ENCODE assay signal across 16 cellular contexts in the genomic region with DNA sequence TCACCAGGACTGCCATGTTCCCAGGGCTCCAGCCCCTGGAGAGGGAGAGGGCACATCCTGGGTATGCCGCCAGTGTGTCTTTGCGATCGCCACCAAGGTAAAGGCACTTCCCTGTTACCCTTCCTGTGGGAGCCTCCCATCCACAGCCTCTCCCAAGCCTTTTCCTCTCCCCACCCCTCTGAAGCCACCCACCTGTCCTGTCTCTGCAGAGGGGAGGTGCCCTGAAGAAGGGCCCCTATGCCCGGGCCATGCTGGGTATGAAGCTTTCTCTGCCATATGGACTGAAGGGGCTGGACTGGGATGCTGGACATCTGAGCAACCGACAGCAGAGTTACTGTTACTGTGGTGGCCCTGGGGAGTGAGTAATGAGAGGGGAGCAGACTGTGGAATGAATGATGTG. TPM values are rescaled to one million over a fixed set of nuclear protein-coding genes. Genes with fewer than 3 reads are reported as not detected.
DNase-seq lines count a peak whose midpoint lies in the region; ATAC-seq, FAIRE-seq and TF ChIP-seq lines count a peak whose summit lies in the region.
"Had no signal": no experiment of that assay in that cellular context is flagged by ENCODE, and none has a peak within 500 bp of the region (broad histone marks: within the 10 kb centered on the region; RNA-seq: fewer than 3 reads in every experiment).

No MANE protein-coding gene starts in this region.

- H3K4me1 ChIP-seq in H1 (replicated peaks in 1 of 4; ENCODE audit: control insufficient read depth in 3 of 4, insufficient read depth in 4 of 4, low read length in 3 of 4) = peaks cover 0 to 20% (median 9%) of the 10 kb centered on the region in 4 experiments; a peak in 6 of 7 replicates

- no peak overlapping the region for H2BK12ac ChIP-seq in H1 (ENCODE audit: low read depth, low read length)

- no peak overlapping the region for H3K4me2 ChIP-seq in H1 (ENCODE audit: insufficient read depth in 1 of 2, low read depth in 2 of 2, low read length in 2 of 2)
- H3K4me2 ChIP-seq: smooth muscle cell had no signal

- no peaks in the 10 kb centered on the region for H3K27me3 ChIP-seq in H1 (replicated peaks in 1 of 4; ENCODE audit: control insufficient read depth in 3 of 4, extremely low read depth in 1 of 4, insufficient read depth in 3 of 4, low read length in 3 of 4)

- peaks cover 11 to 24% of the 10 kb centered on the region in 2 donors for H3K36me3 Mint-ChIP-seq in activated T-cell treated with anti-CD3 and anti-CD28 coated beads, Interleukin-2, amount 50 U/mL, for 72 hours (ENCODE audit: insufficient read depth in 2 of 2)
- H3K36me3 Mint-ChIP-seq in T-cell = peaks cover 35% of the 10 kb centered on the region
- peaks cover 21% of the 10 kb centered on the region for H3K36me3 Mint-ChIP-seq in osteocyte (ENCODE audit: unreplicated experiment)

- no peak overlapping the region for H3K4me3 Mint-ChIP-seq in activated T-cell treated with anti-CD3 and anti-CD28 coated beads, Interleukin-2, amount 50 U/mL, for 72 hours
- H3K4me3 Mint-ChIP-seq in T-cell = peak overlapping the region; percentile 32 to 94 (median 84)
- H3K4me3 Mint-ChIP-seq in osteocyte (ENCODE audit: unreplicated experiment) = no peak overlapping the region

- H2BK120ac ChIP-seq in H1 (replicated peaks; ENCODE audit: low read depth, low read length) = no peak overlapping the region

- 92% methylated on average over 5 of the region's 5 CpGs; no CpG with 5 or more reads in 1 of the 2 experiments for WGBS in H1 (ENCODE audit: extremely low coverage in 1 of 2, insufficient coverage in 1 of 2, insufficient read length in 1 of 2, insufficient replicate concordance in 2 of 2, low coverage in 1 of 2, low lambda C conversion rate in 2 of 2, missing lambda C conversion rate in 1 of 2), 2 experiments

- H3K36me3 ChIP-seq in H1 (ENCODE audit: control insufficient read depth in 2 of 4, insufficient read depth in 4 of 4, low read length in 3 of 4) = peaks cover 7 to 45% (median 30%) of the 10 kb centered on the region in 4 experiments; a peak in 7 of 8 replicates

- TF ChIP-seq EP300 in H1 (IDR thresholded peaks at IDR 0.05; ENCODE audit: borderline replicate concordance in 1 of 2, low read depth in 2 of 2, low read length in 2 of 2) = no peak

- no peak overlapping the region for H3K14ac ChIP-seq in H1 (ENCODE audit: insufficient read length)

- no peak overlapping the region for H3K4ac ChIP-seq in H1 (replicated peaks; ENCODE audit: insufficient read length, low read depth, low read length)

- ATAC-seq in activated T-cell treated with anti-CD3 and anti-CD28 coated beads, Interleukin-2, amount 50 U/mL, for 72 hours (replicated peaks in 1 of 2) = no peak
- no peak for ATAC-seq in T-cell (replicated peaks in 1 of 4)

- no peak overlapping the region for H3K18ac ChIP-seq in H1 (ENCODE audit: extremely low read depth, low read length)

- H3K79me1 ChIP-seq in H1 (ENCODE audit: low read depth, low read length) = peaks cover 9% of the 10 kb centered on the region; the same call in 1 of the 2 replicates

- no peak overlapping the region for H2AK5ac ChIP-seq in H1 (ENCODE audit: low read depth, low read length)

- H3K27ac Mint-ChIP-seq in activated T-cell treated with anti-CD3 and anti-CD28 coated beads, Interleukin-2, amount 50 U/mL, for 72 hours = peak overlapping the region; percentile 27
- H3K27ac Mint-ChIP-seq in T-cell = peak overlapping the region; percentile 78 to 83
- H3K27ac Mint-ChIP-seq in osteocyte (ENCODE audit: unreplicated experiment) = peak overlapping the region; percentile 6

- peaks cover 16% of the 10 kb centered on the region for H3K23me2 ChIP-seq in H1 (ENCODE audit: low read depth, low read length)

- no peak overlapping the region for H2AFZ ChIP-seq in H1 (ENCODE audit: low read length)
- H2AFZ ChIP-seq: parathyroid adenoma had no signal

- 0 out of 2 replicates have a peak overlapping the region, but pooled peaks have one; percentile 16 for H2BK5ac ChIP-seq in H1 (ENCODE audit: low read depth, low read length)

- H3K9me3 ChIP-seq in H1 (ENCODE audit: insufficient read depth in 2 of 2, low read depth in 1 of 2, low read length in 1 of 2) = no peaks in the 10 kb centered on the region

- no peak overlapping the region for H3K9ac ChIP-seq in H1 (replicated peaks in 1 of 4; ENCODE audit: extremely low read depth in 1 of 4, low read depth in 3 of 4, low read length in 3 of 4)
- H3K9ac ChIP-seq: parathyroid adenoma had no signal

- H3K4me3 ChIP-seq in H1 (ENCODE audit: extremely low read depth in 1 of 4, insufficient read depth in 2 of 4, low read depth in 3 of 4, low read length in 4 of 4) = no peak overlapping the region
- H3K4me3 ChIP-seq: smooth muscle cell had no signal

- H3K79me2 ChIP-seq in H1 (ENCODE audit: control insufficient read depth in 1 of 2, insufficient read depth in 2 of 2, low read length in 2 of 2) = peaks cover 11 to 36% of the 10 kb centered on the region in 2 experiments

- peaks cover 4 to 17% of the 10 kb centered on the region in 2 experiments for H4K20me1 ChIP-seq in H1 (replicated peaks in 1 of 2; ENCODE audit: control insufficient read depth in 1 of 2, insufficient read depth in 2 of 2, low read length in 2 of 2)

- H3K23ac ChIP-seq in H1 (ENCODE audit: insufficient read length) = no peak overlapping the region

- no peak for FAIRE-seq in H1 (lab: Jason Lieb, UNC)
- FAIRE-seq: bronchial epithelial cell, endometrium, frontal cortex had no signal

- no peak overlapping the region for H3K56ac ChIP-seq in H1 (replicated peaks; ENCODE audit: insufficient read length, low read depth, low read length)

- no peak overlapping the region for H4K5ac ChIP-seq in H1 (ENCODE audit: insufficient read length, low read depth, low read length)

- TF ChIP-seq CTCF in H1 (IDR thresholded peaks at IDR 0.05; ENCODE audit: control extremely low read depth in 1 of 3, insufficient read depth in 1 of 3, low read depth in 1 of 3, low read length in 3 of 3) (no peak), osteocyte (IDR thresholded peaks at IDR 0.05) (no peak)

- peaks cover 66% of the 10 kb centered on the region for H3K4me1 Mint-ChIP-seq in activated T-cell treated with anti-CD3 and anti-CD28 coated beads, Interleukin-2, amount 50 U/mL, for 72 hours (ENCODE audit: low read depth)
- H3K4me1 Mint-ChIP-seq in T-cell (peaks cover 65 to 75% (median 74%) of the 10 kb centered on the region in 3 donors), osteocyte (ENCODE audit: unreplicated experiment) (peaks cover 46% of the 10 kb centered on the region)

- no peaks in the 10 kb centered on the region for H3K27me3 Mint-ChIP-seq in activated T-cell treated with anti-CD3 and anti-CD28 coated beads, Interleukin-2, amount 50 U/mL, for 72 hours (ENCODE audit: low read depth)
- H3K27me3 Mint-ChIP-seq in T-cell (no peaks in the 10 kb centered on the region), osteocyte (ENCODE audit: unreplicated experiment) (no peaks in the 10 kb centered on the region)

- no peak overlapping the region for H3K27ac ChIP-seq in H1 (ENCODE audit: low read depth, low read length)
- H3K27ac ChIP-seq: parathyroid adenoma had no signal

- H3K9me3 Mint-ChIP-seq in activated T-cell treated with anti-CD3 and anti-CD28 coated beads, Interleukin-2, amount 50 U/mL, for 72 hours = no peaks in the 10 kb centered on the region
- H3K9me3 Mint-ChIP-seq in T-cell = no peaks in the 10 kb centered on the region
- H3K9me3 Mint-ChIP-seq in osteocyte (ENCODE audit: unreplicated experiment) = no peaks in the 10 kb centered on the region

- no peak for TF ChIP-seq RAD21 in H1 (IDR thresholded peaks at IDR 0.05 in 1 of 2, conservative IDR thresholded peaks at IDR 0.05 in 1 of 2; ENCODE audit: low read depth in 2 of 2, low read length in 2 of 2)

- CTCF ChIA-PET in T-cell (lab: Charles Lee) (no interaction called here), H1 (lab: Charles Lee; ENCODE audit: partially characterized antibody) (interaction anchor here (5.7 kb wide), 1 partner anchor 12 kb away, joined by 37 read pairs; no protein-coding TSS in a partner anchor)

- no peak overlapping the region for H2BK20ac ChIP-seq in H1 (ENCODE audit: low read length)

- no peak for DNase-seq in activated T-cell treated with anti-CD3 and anti-CD28 coated beads, Interleukin-2, amount 50 U/mL, for 72 hours
- DNase-seq in activated T-cell treated with anti-CD3 and anti-CD28 coated beads, Interleukin-2, amount 50 U/mL, for 48 hours = no peak
- DNase-seq in T-cell (no peak), H1 (ENCODE audit: low read depth in 1 of 2, low spot score in 2 of 2) (no peak), osteocyte (ENCODE audit: extremely low spot score, unreplicated experiment) (no peak), superior temporal gyrus (ENCODE audit: extremely low spot score) (no peak), NCI-H2196 treated with DMSO at 0.1 percent for 48 hours (lab: John Stamatoyannopoulos, UW; ENCODE audit: unreplicated experiment) (no peak), inferior parietal cortex (ENCODE audit: extremely low spot score) (no peak)
- DNase-seq: DMS79, NCI-H1694 treated with DMSO at 0.1 percent for 48 hours, NCI-H526 had no signal

- no peak overlapping the region for H4K8ac ChIP-seq in H1 (ENCODE audit: extremely low read depth, insufficient read depth, low read length)

- H4K91ac ChIP-seq in H1 (replicated peaks; ENCODE audit: insufficient read length, low read length) = no peak overlapping the region

- TF ChIP-seq POLR2A in H1 (IDR thresholded peaks at IDR 0.05; ENCODE audit: control extremely low read depth in 1 of 2, low read depth in 2 of 2, low read length in 2 of 2) = no peak

- POLR2A ChIA-PET in T-cell (lab: Charles Lee) (no interaction called here), H1 (lab: Charles Lee; ENCODE audit: partially characterized antibody) (interaction anchor here (0.7 to 2.4 kb wide), 4 partner anchors 9 to 135 kb away, joined by 3 to 12 read pairs (median 5); no protein-coding TSS in a partner anchor)

- H2BK15ac ChIP-seq in H1 (ENCODE audit: low read length) = no peak overlapping the region

RNA-seq across cellular contexts. Expression of a gene that starts 2.4 kb away (rescaled TPM):
- total RNA-seq in activated T-cell treated with anti-CD3 and anti-CD28 coated beads, Interleukin-2, amount 50 U/mL, for 72 hours = 10 to 100 TPM; 65.2 to 77.3 TPM
- total RNA-seq in T-cell (100 to 1,000 TPM; 169 to 372 (median 175) TPM), osteocyte (50.3 and 53.5 TPM in 2 replicates)
- total RNA-seq in H1 (2021; fragmentation: NEBNext Ultra II Directional; extraction: Animal tissue kit (Norgen Biotek cat#: 25700)) = 45.4 and 47.3 TPM in 2 replicates
- 78.6 and 109 TPM in 2 replicates for polyA plus RNA-seq in H1 (2011; rRNA removed)
- 65.5 TPM for polyA plus RNA-seq in H1 (2011; cell fraction: cytosol; rRNA removed)
- 507 TPM for polyA plus RNA-seq in H1 (2011; cell fraction: nucleus; rRNA removed)
- polyA plus RNA-seq in H1 (2012, experiment 1 of 2) = 56.3 to 75.9 TPM (median 63.4 TPM) in 4 replicates
- polyA plus RNA-seq in H1 (2012, experiment 2 of 2) = 55.0 TPM
- 46.2 TPM for polyA plus RNA-seq in H1 (2013, experiment 1 of 2)
- polyA plus RNA-seq in H1 (2013, experiment 2 of 2) = 40.2 TPM
- 17.8 and 27.1 TPM in 2 replicates for polyA minus RNA-seq in H1 (2011; rRNA and poly(A)+ RNA removed)
- 11.4 TPM for polyA minus RNA-seq in H1 (2011; cell fraction: cytosol; rRNA and poly(A)+ RNA removed)
- polyA minus RNA-seq in H1 (2011; cell fraction: nucleus; rRNA and poly(A)+ RNA removed) = 27.5 TPM

RNA-seq across cellular contexts. Expression of a gene that starts 4.7 kb away (rescaled TPM):
- total RNA-seq in activated T-cell treated with anti-CD3 and anti-CD28 coated beads, Interleukin-2, amount 50 U/mL, for 72 hours = 100 to 1,000 TPM; 212 to 222 TPM
- total RNA-seq in T-cell (100 to 1,000 TPM; 169 to 184 (median 176) TPM), osteocyte (302 and 325 TPM in 2 replicates)
- total RNA-seq in H1 (2021; fragmentation: NEBNext Ultra II Directional; extraction: Animal tissue kit (Norgen Biotek cat#: 25700)) = 297 and 315 TPM in 2 replicates
- polyA plus RNA-seq in H1 (2011; rRNA removed) = 460 and 671 TPM in 2 replicates
- polyA plus RNA-seq in H1 (2011; cell fraction: cytosol; rRNA removed) = 337 TPM
- 468 TPM for polyA plus RNA-seq in H1 (2011; cell fraction: nucleus; rRNA removed)
- 398 to 459 TPM (median 420 TPM) in 4 replicates for polyA plus RNA-seq in H1 (2012, experiment 1 of 2)
- 679 TPM for polyA plus RNA-seq in H1 (2012, experiment 2 of 2)
- 486 TPM for polyA plus RNA-seq in H1 (2013, experiment 1 of 2)
- 464 TPM for polyA plus RNA-seq in H1 (2013, experiment 2 of 2)
- 124 and 127 TPM in 2 replicates for polyA minus RNA-seq in H1 (2011; rRNA and poly(A)+ RNA removed)
- polyA minus RNA-seq in H1 (2011; cell fraction: cytosol; rRNA and poly(A)+ RNA removed) = 103 TPM
- polyA minus RNA-seq in H1 (2011; cell fraction: nucleus; rRNA and poly(A)+ RNA removed) = 92.0 TPM

RNA-seq across cellular contexts. Expression of a gene that starts 6.7 kb away (rescaled TPM):
- 10 to 100 TPM; 86.9 to 91.5 TPM for total RNA-seq in activated T-cell treated with anti-CD3 and anti-CD28 coated beads, Interleukin-2, amount 50 U/mL, for 72 hours
- 100 to 1,000 TPM in 1 of 5 donors, 10 to 100 TPM in 4; 51.2 to 111 (median 64.5) TPM for total RNA-seq in T-cell
- total RNA-seq in H1 (2021; fragmentation: NEBNext Ultra II Directional; extraction: Animal tissue kit (Norgen Biotek cat#: 25700)) = 101 and 109 TPM in 2 replicates
- 31.0 and 66.9 TPM in 2 replicates for polyA plus RNA-seq in H1 (2011; rRNA removed)
- polyA plus RNA-seq in H1 (2011; cell fraction: cytosol; rRNA removed) = 35.6 TPM
- polyA plus RNA-seq in H1 (2011; cell fraction: nucleus; rRNA removed) = 445 TPM
- polyA plus RNA-seq in H1 (2012, experiment 1 of 2) = 130 to 242 TPM (median 155 TPM) in 4 replicates
- 34.0 TPM for polyA plus RNA-seq in H1 (2012, experiment 2 of 2)
- 54.0 TPM for polyA plus RNA-seq in H1 (2013, experiment 1 of 2)
- 61.4 TPM for polyA plus RNA-seq in H1 (2013, experiment 2 of 2)
- polyA minus RNA-seq in H1 (2011; rRNA and poly(A)+ RNA removed) = 34.2 and 41.9 TPM in 2 replicates
- 25.0 TPM for polyA minus RNA-seq in H1 (2011; cell fraction: cytosol; rRNA and poly(A)+ RNA removed)
- polyA minus RNA-seq in H1 (2011; cell fraction: nucleus; rRNA and poly(A)+ RNA removed) = 79.5 TPM
- total RNA-seq in osteocyte = 30.7 and 34.7 TPM in 2 replicates

RNA-seq across cellular contexts. Expression of a gene that starts 21.6 kb away (rescaled TPM):
- 10 to 100 TPM; 91.7 to 96.3 TPM for total RNA-seq in activated T-cell treated with anti-CD3 and anti-CD28 coated beads, Interleukin-2, amount 50 U/mL, for 72 hours
- total RNA-seq in T-cell = 1 to 10 TPM; 1.1 to 2.9 (median 1.8) TPM
- total RNA-seq in H1 (2021; fragmentation: NEBNext Ultra II Directional; extraction: Animal tissue kit (Norgen Biotek cat#: 25700)) = 64.3 and 69.3 TPM in 2 replicates
- 46.6 and 60.9 TPM in 2 replicates for polyA plus RNA-seq in H1 (2011; rRNA removed)
- 68.7 TPM for polyA plus RNA-seq in H1 (2011; cell fraction: cytosol; rRNA removed)
- 85.7 TPM for polyA plus RNA-seq in H1 (2011; cell fraction: nucleus; rRNA removed)
- polyA plus RNA-seq in H1 (2012, experiment 1 of 2) = 57.7 to 66.0 TPM (median 62.9 TPM) in 4 replicates
- polyA plus RNA-seq in H1 (2012, experiment 2 of 2) = 42.3 TPM
- polyA plus RNA-seq in H1 (2013, experiment 1 of 2) = 45.5 TPM
- polyA plus RNA-seq in H1 (2013, experiment 2 of 2) = 44.5 TPM
- 47.9 and 58.8 TPM in 2 replicates for polyA minus RNA-seq in H1 (2011; rRNA and poly(A)+ RNA removed)
- polyA minus RNA-seq in H1 (2011; cell fraction: cytosol; rRNA and poly(A)+ RNA removed) = 40.5 TPM
- 41.0 TPM for polyA minus RNA-seq in H1 (2011; cell fraction: nucleus; rRNA and poly(A)+ RNA removed)
- 10.8 and 11.6 TPM in 2 replicates for total RNA-seq in osteocyte

RNA-seq across cellular contexts. Expression of a gene that starts 41.2 kb away (rescaled TPM):
- total RNA-seq in activated T-cell treated with anti-CD3 and anti-CD28 coated beads, Interleukin-2, amount 50 U/mL, for 72 hours = 10 to 100 TPM; 10.2 to 13.6 TPM
- 10 to 100 TPM in 3 of 5 donors, 1 to 10 TPM in 2; 3.9 to 12.6 (median 11.1) TPM for total RNA-seq in T-cell
- total RNA-seq in H1 (2021; fragmentation: NEBNext Ultra II Directional; extraction: Animal tissue kit (Norgen Biotek cat#: 25700)) = 20.2 and 25.0 TPM in 2 replicates
- polyA plus RNA-seq in H1 (2011; rRNA removed) = 15.1 and 16.9 TPM in 2 replicates
- polyA plus RNA-seq in H1 (2011; cell fraction: cytosol; rRNA removed) = 17.9 TPM
- 54.7 TPM for polyA plus RNA-seq in H1 (2011; cell fraction: nucleus; rRNA removed)
- 28.1 to 36.7 TPM (median 31.7 TPM) in 4 replicates for polyA plus RNA-seq in H1 (2012, experiment 1 of 2)
- polyA plus RNA-seq in H1 (2012, experiment 2 of 2) = 23.3 TPM
- 12.5 TPM for polyA plus RNA-seq in H1 (2013, experiment 1 of 2)
- 13.7 TPM for polyA plus RNA-seq in H1 (2013, experiment 2 of 2)
- 24.1 and 24.3 TPM in 2 replicates for polyA minus RNA-seq in H1 (2011; rRNA and poly(A)+ RNA removed)
- 17.0 TPM for polyA minus RNA-seq in H1 (2011; cell fraction: cytosol; rRNA and poly(A)+ RNA removed)
- 9.4 TPM for polyA minus RNA-seq in H1 (2011; cell fraction: nucleus; rRNA and poly(A)+ RNA removed)
- total RNA-seq in osteocyte = 7.0 and 7.5 TPM in 2 replicates

Comparison
In these comparisons a context has a peak if more than half of its experiments do, and no peak if none do; other contexts are left out.
1. H3K27ac Mint-ChIP-seq: peak in every context shown above with its lines; median percentile 80 in T-cell; 27 in activated T-cell treated with anti-CD3 and anti-CD28 coated beads, Interleukin-2, amount 50 U/mL, for 72 hours; 6 in osteocyte.
2. H3K4me3 Mint-ChIP-seq: peak in T-cell (3 of 3); none in activated T-cell treated with anti-CD3 and anti-CD28 coated beads, Interleukin-2, amount 50 U/mL, for 72 hours (0 of 2) and osteocyte (single experiment).